22 cellular contexts compared by ENCODE assay signal in genomic region chr1:234629026-234629425, GRCh38.
DNase-seq lines count a peak whose midpoint lies in the region; ATAC-seq and TF ChIP-seq lines count a peak whose summit lies in the region.
"Had no signal": no experiment of that assay in that cellular context is flagged by ENCODE, and none has a peak within 500 bp of the region (broad histone marks: within the 10 kb centered on the region; RNA-seq: fewer than 3 reads in every experiment).

No MANE protein-coding gene starts in this region.

- DNase-seq in NCI-H510A treated with DMSO at 0.1 percent for 48 hours (lab: John Stamatoyannopoulos, UW) (peak; percentile 48), NCI-H510A (lab: John Stamatoyannopoulos, UW) (no peak), fibroblast of peridontal ligament (ENCODE audit: extremely low read depth) (peak; percentile 57), RWPE1 (ENCODE audit: low spot score) (no peak)
- DNase-seq in stimulated activated CD4-positive, alpha-beta T cell treated with anti-CD3 and anti-CD28 coated beads, Interleukin-2, amount 100 ng/mL, for 48 hours, result no peak
- DNase-seq: activated CD4-positive, alpha-beta T cell treated with anti-CD3 and anti-CD28 coated beads, Interleukin-2, amount 50 U/mL, for 48 hours; amygdala; caudate nucleus; dermis blood vessel endothelial cell; naive thymus-derived CD8-positive, alpha-beta T cell; NCI-H2029 treated with DMSO at 0.1 percent for 48 hours; NCI-H446 treated with DMSO at 0.1 percent for 48 hours; ovary; stimulated activated CD4-positive, alpha-beta T cell treated with anti-CD3 and anti-CD28 coated beads, Interleukin-12 subunit alpha, Interleukin-12 subunit beta, amount 100 ng/mL, for 4 hours had no signal

- CTCF ChIA-PET in RWPE1 (lab: Yijun Ruan, JAX), result no interaction called here

- peak overlapping the region; percentile 22; the same call in 1 of the 2 replicates for H3K4me3 ChIP-seq in OCI-LY3 (ENCODE audit: low read length)
- H3K4me3 ChIP-seq: BLaER1, HAP-1, ovary, right atrium auricular region had no signal

- no peaks in the 10 kb centered on the region for H3K27me3 ChIP-seq in OCI-LY3 (ENCODE audit: low read depth, low read length)
- H3K27me3 ChIP-seq: BLaER1, ovary, right atrium auricular region had no signal

- peak overlapping the region; percentile 36 for H3K9ac ChIP-seq in OCI-LY3 (ENCODE audit: low read length)
- H3K9ac ChIP-seq: BLaER1 had no signal

- TF ChIP-seq CTCF in OCI-LY3 (IDR thresholded peaks at IDR 0.05; ENCODE audit: low read depth, low read length), result no peak
- no peak for TF ChIP-seq CTCF in RWPE1 (conservative IDR thresholded peaks at IDR 0.05; ENCODE audit: low read depth)

- POLR2A ChIA-PET in RWPE1 (lab: Yijun Ruan, JAX; ENCODE audit: low non-redundant PET), result no interaction called here

- H3K36me3 ChIP-seq in OCI-LY3 (replicated peaks; ENCODE audit: low read depth, low read length), result no peaks in the 10 kb centered on the region
- H3K36me3 ChIP-seq: BLaER1, HAP-1, ovary, right atrium auricular region had no signal

- no peaks in the 10 kb centered on the region for H4K20me1 ChIP-seq in OCI-LY3 (ENCODE audit: insufficient read depth, low read length)
- H4K20me1 ChIP-seq: BLaER1 had no signal

- H3K9me3 ChIP-seq in OCI-LY3 (ENCODE audit: insufficient read depth, low read length), result no peaks in the 10 kb centered on the region
- H3K9me3 ChIP-seq: BLaER1, HAP-1, ovary, right atrium auricular region had no signal

- peaks cover 37% of the 10 kb centered on the region for H3K4me1 ChIP-seq in OCI-LY3 (ENCODE audit: low read length)
- H3K4me1 ChIP-seq: HAP-1 had no signal

- no peaks in the 10 kb centered on the region for H3K79me2 ChIP-seq in OCI-LY3 (ENCODE audit: low read length)

- H3K4me2 ChIP-seq in OCI-LY3 (ENCODE audit: low read length), result peak overlapping the region; percentile 54
- H3K4me2 ChIP-seq: BLaER1 had no signal

- H3K27ac ChIP-seq in OCI-LY3 (ENCODE audit: low read length) (peak overlapping the region; percentile 81), RWPE1 (no peak overlapping the region)
- H3K27ac ChIP-seq: BLaER1, ovary, right atrium auricular region had no signal

- ATAC-seq in GM21529 (IDR thresholded peaks at IDR 0.05; ENCODE audit: unreplicated experiment), result peak; percentile 52
- no peak for ATAC-seq in GM19397 (IDR thresholded peaks at IDR 0.05; ENCODE audit: unreplicated experiment)
- ATAC-seq: left lobe of liver; naive thymus-derived CD8-positive, alpha-beta T cell; WTC11 had no signal

- H2AFZ ChIP-seq in OCI-LY3 (ENCODE audit: low read depth, low read length), result peak overlapping the region; percentile 65; the same call in 1 of the 2 replicates

Comparison
In these comparisons a context has a peak if more than half of its experiments do, and no peak if none do; other contexts are left out.
1. DNase-seq: peak in NCI-H510A treated with DMSO at 0.1 percent for 48 hours (single experiment) and fibroblast of peridontal ligament (single experiment); none in NCI-H510A (single experiment), RWPE1 (single experiment) and stimulated activated CD4-positive, alpha-beta T cell treated with anti-CD3 and anti-CD28 coated beads, Interleukin-2, amount 100 ng/mL, for 48 hours (0 of 2).